ENCODE assay signal across 1 cellular context in genomic region chr1:177065430-177065829, GRCh38.
A peak's percentile ranks its signal among the peaks of the same experiment; 100 is the strongest.
TF ChIP-seq lines count a peak whose summit lies in the region.

No MANE protein-coding gene starts in this region.

TF ChIP-seq in H1, 55 proteins besides CTCF, POLR2A, EP300 and RAD21 (continued from another document):
- TF ChIP-seq HDAC2 (IDR thresholded peaks at IDR 0.05; ENCODE audit: borderline replicate concordance in 1 of 2, low read depth in 2 of 2, low read length in 2 of 2) (peak in 1 of 2 experiments; percentile 80; a peak in 1 of 4 replicates), SIN3A (conservative IDR thresholded peaks at IDR 0.05 in 1 of 2, IDR thresholded peaks at IDR 0.05 in 1 of 2; ENCODE audit: low read depth in 1 of 2, low read length in 2 of 2) (no peak), ATF2 (IDR thresholded peaks at IDR 0.05; ENCODE audit: low read length) (0 out of 2 replicates have a peak, but pooled peaks have one; percentile 25), NRF1 (IDR thresholded peaks at IDR 0.05; ENCODE audit: low read depth, low read length) (no peak), CBX5 (IDR thresholded peaks at IDR 0.05; ENCODE audit: low read depth, low read length) (no peak), KDM4A (IDR thresholded peaks at IDR 0.05; ENCODE audit: low read depth, low read length, severe bottlenecking) (no peak), SIRT6 (IDR thresholded peaks at IDR 0.05; ENCODE audit: low read length) (no peak), SIX5 (IDR thresholded peaks at IDR 0.05; ENCODE audit: low read depth, low read length) (no peak), TEAD4 (IDR thresholded peaks at IDR 0.05; ENCODE audit: low read depth, low read length) (0 out of 2 replicates have a peak, but pooled peaks have one; percentile 51), TAF7 (optimal IDR thresholded peaks at IDR 0.05; ENCODE audit: borderline replicate concordance, low read depth, low read length) (no peak), BACH1 (IDR thresholded peaks at IDR 0.05; ENCODE audit: low read length) (no peak), SP2 (IDR thresholded peaks at IDR 0.05; ENCODE audit: low read length) (no peak), BCL11A (IDR thresholded peaks at IDR 0.05; ENCODE audit: low read depth in 2 of 2, low read length in 2 of 2) (no peak), EZH2 (IDR thresholded peaks at IDR 0.05; ENCODE audit: low read depth, low read length, severe bottlenecking) (no peak), POU5F1 (IDR thresholded peaks at IDR 0.05; ENCODE audit: low read depth, low read length) (no peak), GTF2F1 (IDR thresholded peaks at IDR 0.05; ENCODE audit: borderline replicate concordance, low read depth, low read length) (no peak), KDM1A (IDR thresholded peaks at IDR 0.05; ENCODE audit: borderline replicate concordance, low read length) (no peak), RFX5 (IDR thresholded peaks at IDR 0.05; ENCODE audit: borderline replicate concordance, low read depth, low read length) (no peak), CREB1 (IDR thresholded peaks at IDR 0.05) (no peak), CTBP2 (IDR thresholded peaks at IDR 0.05; ENCODE audit: borderline replicate concordance, insufficient read depth, insufficient read length, low read length) (no peak), CHD1 (IDR thresholded peaks at IDR 0.05; ENCODE audit: low read depth, low read length) (no peak), SAP30 (IDR thresholded peaks at IDR 0.05; ENCODE audit: insufficient read depth, insufficient replicate concordance, low read length) (no peak)
